In the genomic region with DNA sequence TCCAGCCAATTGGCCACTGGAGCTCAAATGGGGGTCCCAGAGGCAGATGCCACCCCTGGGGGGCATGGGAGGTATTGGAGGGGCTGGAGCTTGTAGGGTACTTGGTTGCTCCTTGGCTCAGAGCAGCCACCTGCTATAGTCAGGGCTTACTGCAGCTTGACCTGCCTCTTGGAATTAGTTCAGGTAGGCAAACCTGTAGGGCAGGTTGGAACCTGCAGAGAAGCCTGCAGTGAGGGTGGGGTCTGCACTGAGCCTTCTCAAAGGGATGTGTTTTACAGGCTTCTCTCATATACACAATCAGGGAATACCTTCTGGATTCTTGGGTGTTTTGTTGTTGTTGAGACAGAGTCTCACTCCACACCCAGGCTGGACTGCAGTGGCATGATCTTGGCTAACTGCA, we compare ENCODE assay signal across 17 cellular contexts.
DNase-seq lines count a peak whose midpoint lies in the region; ATAC-seq and TF ChIP-seq lines count a peak whose summit lies in the region.
"Had no signal": no experiment of that assay in that cellular context is flagged by ENCODE, and none has a peak within 500 bp of the region (broad histone marks: within the 10 kb centered on the region; RNA-seq: fewer than 3 reads in every experiment).

No MANE protein-coding gene starts in this region.

- peaks cover 31% of the 10 kb centered on the region for H3K27me3 Mint-ChIP-seq in Calu3 (ENCODE audit: unreplicated experiment)
- H3K27me3 Mint-ChIP-seq: activated CD4-positive, alpha-beta T cell treated with anti-CD3 and anti-CD28 coated beads for 36 hours had no signal

- no peaks in the 10 kb centered on the region for H3K9me2 ChIP-seq in HCT116 (ENCODE audit: insufficient read depth)

- H3K79me2 ChIP-seq in HCT116 (ENCODE audit: insufficient read depth, low read length): no peaks in the 10 kb centered on the region

- no peaks in the 10 kb centered on the region for H3K9me3 Mint-ChIP-seq in Calu3 (ENCODE audit: low read depth, unreplicated experiment)
- H3K9me3 Mint-ChIP-seq: activated T-helper 2 cell treated with anti-CD3 and anti-CD28 coated beads, Interferon-gamma antibody, Interleukin-2, Interleukin-4, amounts not matched to agents 10 μg/mL and 5 μg/mL and 100 μg/mL, durations not matched to agents 14 hours and 24 hours and 36 hours; stimulated activated naive B cell treated with anti-CD40 and anti-IgM and Interleukin-4, amounts not matched to agents 10 μg/mL and 1 μg/mL and 100 μg/mL, for 72 hours had no signal

- no peaks in the 10 kb centered on the region for H3K27me3 ChIP-seq in HCT116 (ENCODE audit: insufficient read depth, low read length)
- no peaks in the 10 kb centered on the region for H3K27me3 ChIP-seq in RWPE2 (ENCODE audit: insufficient read depth, poor library complexity, severe bottlenecking)
- no peaks in the 10 kb centered on the region for H3K27me3 ChIP-seq in left lung
- H3K27me3 ChIP-seq: BE2C, body of pancreas, colonic mucosa, pancreas, tibial nerve had no signal

- intact Hi-C loops in Calu3 (cut with micrococcal nuclease; ENCODE audit: unreplicated experiment) (no loop called here), HCT116 (cut with micrococcal nuclease) (no loop called here), left lung (cut with DNase I) (no loop called here)

- H3K4me3 ChIP-seq in HCT116 (replicated peaks in 1 of 2; ENCODE audit: low read depth in 1 of 2, low read length in 2 of 2) (no peak overlapping the region), RWPE2 (ENCODE audit: severe bottlenecking) (no peak overlapping the region), left lung (no peak overlapping the region)
- H3K4me3 ChIP-seq: body of pancreas, colonic mucosa, pancreas, tibial nerve had no signal

- H3K36me3 ChIP-seq in HCT116 (ENCODE audit: control insufficient read depth in 1 of 2, insufficient read depth in 2 of 2, low read length in 2 of 2) (no peaks in the 10 kb centered on the region), RWPE2 (ENCODE audit: low read depth) (no peaks in the 10 kb centered on the region), left lung (no peaks in the 10 kb centered on the region)
- H3K36me3 ChIP-seq: BE2C, colonic mucosa, pancreas, tibial nerve had no signal

- no peak for TF ChIP-seq CTCF in Calu3 (IDR thresholded peaks at IDR 0.05; ENCODE audit: unreplicated experiment)
- no peak for TF ChIP-seq CTCF in HCT116 (IDR thresholded peaks at IDR 0.05 in 2 of 3, conservative IDR thresholded peaks at IDR 0.05 in 1 of 3; ENCODE audit: borderline replicate concordance in 1 of 3, insufficient read depth in 1 of 3, low read depth in 2 of 3, low read length in 2 of 3)
- TF ChIP-seq CTCF in RWPE2 (IDR thresholded peaks at IDR 0.05; ENCODE audit: poor library complexity, severe bottlenecking): no peak
- TF ChIP-seq CTCF in left lung (IDR thresholded peaks at IDR 0.05): no peak

- no peak overlapping the region for H3K27ac ChIP-seq in HCT116 (ENCODE audit: low read depth, low read length)
- no peak overlapping the region for H3K27ac ChIP-seq in RWPE2 (ENCODE audit: poor library complexity, severe bottlenecking)
- no peak overlapping the region for H3K27ac ChIP-seq in left lung
- H3K27ac ChIP-seq: body of pancreas, colonic mucosa, pancreas, tibial nerve had no signal

- no peaks in the 10 kb centered on the region for H4K20me1 ChIP-seq in HCT116 (ENCODE audit: insufficient read depth)

- no peak for TF ChIP-seq RAD21 in HCT116 (IDR thresholded peaks at IDR 0.05; ENCODE audit: low read depth)

- BruUV-seq in Calu3 (replicated peaks; lab: Mats Ljungman, UMichigan): no TSS peak
- no TSS peak for BruUV-seq in HCT116 (replicated peaks; lab: Mats Ljungman, UMichigan)

- no peak overlapping the region for H3K9ac ChIP-seq in HCT116 (ENCODE audit: low read length)

- H3K9me3 ChIP-seq in HCT116 (ENCODE audit: control insufficient read depth in 1 of 2, insufficient read depth in 1 of 2, low read depth in 1 of 2, low read length in 2 of 2) (peaks cover 0 to 5% of the 10 kb centered on the region in 2 experiments; a peak in 1 of 4 replicates), RWPE2 (ENCODE audit: severe bottlenecking) (no peaks in the 10 kb centered on the region), left lung (no peaks in the 10 kb centered on the region)
- H3K9me3 ChIP-seq: BE2C, body of pancreas, colonic mucosa, pancreas, tibial nerve had no signal

- RAD21 ChIA-PET in HCT116 (lab: Charles Lee; ENCODE audit: low non-redundant PET in 1 of 2, low total read pairs in 2 of 2, uncharacterized antibody in 2 of 2, unreplicated experiment in 2 of 2): no interaction called here

- DNase-seq in Calu3: peak; percentile 63
- no peak for DNase-seq in HCT116 (ENCODE audit: low read depth, low spot score)
- no peak for DNase-seq in RWPE2 (ENCODE audit: low spot score)
- no peak for DNase-seq in left lung
- DNase-seq in dermis blood vessel endothelial cell: no peak
- no peak for DNase-seq in occipital lobe (lab: John Stamatoyannopoulos, UW)
- DNase-seq: activated CD4-positive, alpha-beta T cell treated with anti-CD3 and anti-CD28 coated beads for 36 hours; activated naive CD8-positive, alpha-beta T cell treated with anti-CD3 and anti-CD28 coated beads, Interleukin-2, amount 10 ng/mL, durations not matched to agents 7 days and 5 days; BE2C; body of pancreas; colonic mucosa; NCI-H2081 treated with DMSO at 0.1 percent for 48 hours; pancreas; stimulated activated naive B cell treated with anti-CD40 and anti-IgM and Interleukin-4, amounts not matched to agents 10 μg/mL and 1 μg/mL and 100 μg/mL, for 72 hours had no signal

- H3K4me1 Mint-ChIP-seq in Calu3 (ENCODE audit: low read depth, unreplicated experiment): peaks cover 7% of the 10 kb centered on the region
- H3K4me1 Mint-ChIP-seq: activated CD4-positive, alpha-beta T cell treated with anti-CD3 and anti-CD28 coated beads for 36 hours; activated naive CD8-positive, alpha-beta T cell treated with anti-CD3 and anti-CD28 coated beads, Interleukin-2, amount 10 ng/mL, durations not matched to agents 7 days and 5 days; stimulated activated naive B cell treated with anti-CD40 and anti-IgM and Interleukin-4, amounts not matched to agents 10 μg/mL and 1 μg/mL and 100 μg/mL, for 72 hours had no signal

- H2AFZ ChIP-seq in HCT116 (ENCODE audit: low read depth, low read length, poor library complexity, severe bottlenecking): no peak overlapping the region

- CTCF ChIA-PET in Calu3 (lab: Charles Lee) (interaction anchor here (0.6 to 1.5 kb wide), 3 partner anchors 8 to 244 kb away, joined by 3 to 10 read pairs (median 5); no protein-coding TSS in a partner anchor), HCT116 (lab: Charles Lee) (interaction anchor here (1.4 kb wide), 1 partner anchor 244 kb away, joined by 3 read pairs; no protein-coding TSS in a partner anchor)

- ATAC-seq in HCT116: peak; percentile 38; the same call in 1 of the 2 replicates
- peak; percentile 80 for ATAC-seq in RWPE2 (ENCODE audit: low read depth)
- peak; percentile 63 for ATAC-seq in left lung
- ATAC-seq in HG02970 (IDR thresholded peaks at IDR 0.05; ENCODE audit: low FRiP score, unreplicated experiment): no peak
- ATAC-seq: activated CD4-positive, alpha-beta T cell treated with anti-CD3 and anti-CD28 coated beads for 36 hours; body of pancreas; stimulated activated naive B cell treated with anti-CD40 and anti-IgM and Interleukin-4, amounts not matched to agents 10 μg/mL and 1 μg/mL and 100 μg/mL, for 72 hours had no signal

- H3K4me3 Mint-ChIP-seq in Calu3 (ENCODE audit: low read depth, unreplicated experiment): no peak overlapping the region
- H3K4me3 Mint-ChIP-seq: activated CD4-positive, alpha-beta T cell treated with anti-CD3 and anti-CD28 coated beads for 36 hours; activated naive CD8-positive, alpha-beta T cell treated with anti-CD3 and anti-CD28 coated beads, Interleukin-2, amount 10 ng/mL, durations not matched to agents 7 days and 5 days; stimulated activated naive B cell treated with anti-CD40 and anti-IgM and Interleukin-4, amounts not matched to agents 10 μg/mL and 1 μg/mL and 100 μg/mL, for 72 hours had no signal

- H3K36me3 Mint-ChIP-seq in Calu3 (ENCODE audit: insufficient read depth, unreplicated experiment): no peaks in the 10 kb centered on the region
- H3K36me3 Mint-ChIP-seq: activated naive CD8-positive, alpha-beta T cell treated with anti-CD3 and anti-CD28 coated beads, Interleukin-2, amount 10 ng/mL, durations not matched to agents 7 days and 5 days; stimulated activated naive B cell treated with anti-CD40 and anti-IgM and Interleukin-4, amounts not matched to agents 10 μg/mL and 1 μg/mL and 100 μg/mL, for 72 hours had no signal

- POLR2A ChIA-PET in HCT116 (lab: Charles Lee): no interaction called here

- H3K27ac Mint-ChIP-seq in Calu3 (ENCODE audit: unreplicated experiment): no peak overlapping the region
- H3K27ac Mint-ChIP-seq: activated CD4-positive, alpha-beta T cell treated with anti-CD3 and anti-CD28 coated beads for 36 hours; activated naive CD8-positive, alpha-beta T cell treated with anti-CD3 and anti-CD28 coated beads, Interleukin-2, amount 10 ng/mL, durations not matched to agents 7 days and 5 days; activated T-helper 2 cell treated with anti-CD3 and anti-CD28 coated beads, Interferon-gamma antibody, Interleukin-2, Interleukin-4, amounts not matched to agents 10 μg/mL and 5 μg/mL and 100 μg/mL, durations not matched to agents 14 hours and 24 hours and 36 hours; stimulated activated naive B cell treated with anti-CD40 and anti-IgM and Interleukin-4, amounts not matched to agents 10 μg/mL and 1 μg/mL and 100 μg/mL, for 72 hours had no signal

- H3K4me2 ChIP-seq in HCT116 (ENCODE audit: low read length): no peak overlapping the region

- H3K4me1 ChIP-seq in HCT116 (ENCODE audit: control insufficient read depth in 1 of 2, insufficient read depth in 2 of 2, low read length in 2 of 2) (peaks cover 0 to 5% of the 10 kb centered on the region in 2 experiments; a peak in 1 of 4 replicates), RWPE2 (ENCODE audit: insufficient read depth, poor library complexity, severe bottlenecking) (no peaks in the 10 kb centered on the region), left lung (no peaks in the 10 kb centered on the region)
- H3K4me1 ChIP-seq: BE2C, body of pancreas, colonic mucosa, pancreas, tibial nerve had no signal

- TF ChIP-seq POLR2A in HCT116 (IDR thresholded peaks at IDR 0.05; ENCODE audit: borderline replicate concordance, extremely low read depth, insufficient read depth, insufficient read length): no peak

TF ChIP-seq in HCT116, 20 proteins besides CTCF, POLR2A, EP300 and RAD21:
- no peak for TF ChIP-seq YY1 (IDR thresholded peaks at IDR 0.05; ENCODE audit: extremely low read depth, insufficient replicate concordance, low read depth, low read length)
